In genomic region chr4:153759407-153760226, GRCh38 we compare ENCODE assay signal across 8 cellular contexts. TPM values are rescaled to one million over a fixed set of nuclear protein-coding genes. Genes with fewer than 3 reads are reported as not detected.
A peak's percentile ranks its signal among the peaks of the same experiment; 100 is the strongest.
DNase-seq lines count a peak whose midpoint lies in the region; ATAC-seq and TF ChIP-seq lines count a peak whose summit lies in the region.

Gene RNF175, minus strand, starts transcription at chr4:153760024. Its CDS starts 162 bp downstream, at chr4:153759862.

- H3K27ac ChIP-seq in WERI-Rb-1 (peak within 1 kb of the TSS; percentile 71), esophagus muscularis mucosa (replicated peaks in 1 of 4) (no peak within 1 kb of the TSS)

- peak; percentile 30 for DNase-seq in Calu3
- DNase-seq in WERI-Rb-1: peak; percentile 61
- DNase-seq in esophagus muscularis mucosa (ENCODE audit: extremely low spot score): no peak
- DNase-seq in NCI-H1105 treated with DMSO at 0.1 percent for 48 hours (lab: John Stamatoyannopoulos, UW): no peak

- CTCF ChIA-PET in Calu3 (lab: Charles Lee): no interaction called here

- ATAC-seq in HG02870 (IDR thresholded peaks at IDR 0.05; ENCODE audit: unreplicated experiment) (no peak), GM19467 (IDR thresholded peaks at IDR 0.05; ENCODE audit: unreplicated experiment) (no peak), HG03108 (IDR thresholded peaks at IDR 0.05; ENCODE audit: unreplicated experiment) (no peak)

- H3K4me1 Mint-ChIP-seq in Calu3 (ENCODE audit: low read depth, unreplicated experiment): peaks cover 11% of the 10 kb centered on the region

- peaks cover 3 to 13% (median 13%) of the 10 kb centered on the region in 4 donors for H3K4me1 ChIP-seq in esophagus muscularis mucosa
- H3K4me1 ChIP-seq in neuron (ENCODE audit: insufficient read depth, low read length): peaks cover 33% of the 10 kb centered on the region

- peaks cover 6% of the 10 kb centered on the region for H3K36me3 Mint-ChIP-seq in Calu3 (ENCODE audit: insufficient read depth, unreplicated experiment)

- no peak for TF ChIP-seq EP300 in esophagus muscularis mucosa (IDR thresholded peaks at IDR 0.05)

- peak within 1 kb of the TSS; percentile 57 for H3K4me3 Mint-ChIP-seq in Calu3 (ENCODE audit: low read depth, unreplicated experiment)

- no peaks in the 10 kb centered on the region for H3K27me3 ChIP-seq in WERI-Rb-1 (ENCODE audit: insufficient read depth, low read depth, severe bottlenecking)
- H3K27me3 ChIP-seq in esophagus muscularis mucosa: peaks cover 0 to 21% (median 11%) of the 10 kb centered on the region in 4 donors
- H3K27me3 ChIP-seq in neuron (ENCODE audit: insufficient read depth, low read length): no peaks in the 10 kb centered on the region

- peaks cover 13% of the 10 kb centered on the region for H3K27me3 Mint-ChIP-seq in Calu3 (ENCODE audit: unreplicated experiment)

- H3K27ac Mint-ChIP-seq in Calu3 (ENCODE audit: unreplicated experiment): no peak within 1 kb of the TSS

- 7% methylated on average over 26 of the region's 74 CpGs for WGBS in esophagus muscularis mucosa

- H3K36me3 ChIP-seq in WERI-Rb-1 (no peaks in the 10 kb centered on the region), esophagus muscularis mucosa (no peaks in the 10 kb centered on the region), neuron (ENCODE audit: insufficient read depth, low read length) (no peaks in the 10 kb centered on the region)

- BruUV-seq in Calu3 (replicated peaks; lab: Mats Ljungman, UMichigan): no TSS peak

- H3K9me3 ChIP-seq in WERI-Rb-1 (ENCODE audit: severe bottlenecking) (peaks cover 5% of the 10 kb centered on the region), esophagus muscularis mucosa (no peaks in the 10 kb centered on the region), neuron (ENCODE audit: low read length) (peaks cover 11% of the 10 kb centered on the region)

- H3K9me3 Mint-ChIP-seq in Calu3 (ENCODE audit: low read depth, unreplicated experiment): no peaks in the 10 kb centered on the region

- H3K4me3 ChIP-seq in WERI-Rb-1 (ENCODE audit: low read depth, low read length) (peak within 1 kb of the TSS; percentile 62), esophagus muscularis mucosa (peak within 1 kb of the TSS; percentile 55 to 69 (median 60)), neuron (ENCODE audit: low read length) (peak within 1 kb of the TSS; percentile 52)

- TF ChIP-seq POLR2A in esophagus muscularis mucosa (IDR thresholded peaks at IDR 0.05; ENCODE audit: low read depth): no peak

- intact Hi-C loops in Calu3 (cut with micrococcal nuclease; ENCODE audit: unreplicated experiment) (no loop called here), esophagus muscularis mucosa (cut with DNase I) (no loop called here)

- TF ChIP-seq CTCF in Calu3 (IDR thresholded peaks at IDR 0.05; ENCODE audit: unreplicated experiment): no peak
- TF ChIP-seq CTCF in WERI-Rb-1 (IDR thresholded peaks at IDR 0.05; ENCODE audit: low read depth, low read length): no peak
- no peak for TF ChIP-seq CTCF in esophagus muscularis mucosa (IDR thresholded peaks at IDR 0.05)

- H2AFZ ChIP-seq in neuron (ENCODE audit: low read depth, low read length): peak within 1 kb of the TSS; percentile 68

RNA-seq across cellular contexts. Expression of gene RNF175, which starts in this region (rescaled TPM):
- total RNA-seq in Calu3 (2022): 0.54 and 0.66 TPM in 2 replicates
- total RNA-seq in esophagus muscularis mucosa: 1 to 10 TPM in 1 of 4 donors, under 1 TPM in 2, not detected in 1; 0.19 to 1.4 (median 0.50) TPM

Comparison
In these comparisons a context has a peak if more than half of its experiments do, and no peak if none do; other contexts are left out.
1. Peak in DNase-seq in Calu3; RNA of the gene not detected or under 1 TPM.